2 cellular contexts compared by ENCODE assay signal in the genomic region with DNA sequence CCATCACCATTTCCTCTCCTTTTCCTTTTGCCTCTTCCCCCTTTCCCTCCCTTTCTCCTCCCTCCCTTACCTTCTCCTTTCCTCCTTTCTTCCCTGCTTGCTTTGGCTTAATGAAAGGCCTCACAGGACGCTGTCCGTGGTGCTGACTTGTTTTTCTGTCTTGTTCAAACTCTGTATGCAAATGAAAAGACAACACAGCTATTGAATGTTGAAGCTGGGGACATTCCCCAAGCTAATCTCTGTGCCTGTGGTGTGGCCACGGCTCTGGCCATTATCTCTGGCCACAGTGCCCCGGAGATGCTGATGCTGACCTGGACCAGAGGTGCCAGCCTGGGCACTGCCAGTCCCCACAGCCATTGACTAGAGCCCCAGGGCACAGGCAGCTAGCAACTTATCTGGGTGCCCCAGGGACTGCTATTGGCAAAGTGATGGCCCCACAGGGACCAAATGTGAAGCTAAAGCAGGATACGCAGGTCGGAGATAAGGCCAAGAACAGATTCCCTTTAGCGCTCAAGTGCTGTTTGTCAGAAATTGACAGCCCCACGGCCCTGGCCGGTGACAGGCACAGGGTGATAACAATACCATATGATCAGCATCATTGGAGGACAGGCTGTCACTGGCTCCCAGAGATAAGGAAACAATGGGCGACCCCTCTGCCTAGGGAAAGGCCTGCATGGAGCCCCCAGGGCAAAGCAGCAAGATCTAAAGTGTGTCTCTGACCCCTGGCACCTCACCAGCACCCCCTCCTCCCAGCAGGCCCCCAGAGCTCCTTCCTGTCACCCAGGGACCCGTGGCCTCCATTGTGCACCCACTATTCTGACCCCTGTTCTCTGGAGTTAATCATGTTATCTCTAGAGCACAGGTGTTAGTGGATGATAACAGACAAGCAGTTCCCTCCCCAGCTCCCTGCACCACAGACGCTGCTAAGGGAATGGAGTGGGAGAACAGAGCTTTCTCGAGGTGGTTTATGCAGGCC.
TF ChIP-seq lines count a peak whose summit lies in the region.

No MANE protein-coding gene starts in this region.

TF ChIP-seq in K562, 482 proteins besides CTCF, POLR2A, EP300 and RAD21 (continued from another document and continues in another):
- TF ChIP-seq FOXP4 (CRISPR knock-in tag; IDR thresholded peaks at IDR 0.05; ENCODE audit: borderline replicate concordance), result 0 out of 2 replicates have a peak, but pooled peaks have one; percentile 37
- TF ChIP-seq CREM (IDR thresholded peaks at IDR 0.05; ENCODE audit: low read depth), result peak; percentile 31; the same call in 1 of the 2 replicates
- TF ChIP-seq KDM1A (IDR thresholded peaks at IDR 0.05), result peak; percentile 89 to 90
- TF ChIP-seq PRPF4 (IDR thresholded peaks at IDR 0.05; ENCODE audit: insufficient read depth, low read depth, low read length, poor library complexity, severe bottlenecking), result no peak
- TF ChIP-seq ZNF224 (CRISPR knock-in tag; IDR thresholded peaks at IDR 0.05), result no peak
- TF ChIP-seq, protein P1, sequence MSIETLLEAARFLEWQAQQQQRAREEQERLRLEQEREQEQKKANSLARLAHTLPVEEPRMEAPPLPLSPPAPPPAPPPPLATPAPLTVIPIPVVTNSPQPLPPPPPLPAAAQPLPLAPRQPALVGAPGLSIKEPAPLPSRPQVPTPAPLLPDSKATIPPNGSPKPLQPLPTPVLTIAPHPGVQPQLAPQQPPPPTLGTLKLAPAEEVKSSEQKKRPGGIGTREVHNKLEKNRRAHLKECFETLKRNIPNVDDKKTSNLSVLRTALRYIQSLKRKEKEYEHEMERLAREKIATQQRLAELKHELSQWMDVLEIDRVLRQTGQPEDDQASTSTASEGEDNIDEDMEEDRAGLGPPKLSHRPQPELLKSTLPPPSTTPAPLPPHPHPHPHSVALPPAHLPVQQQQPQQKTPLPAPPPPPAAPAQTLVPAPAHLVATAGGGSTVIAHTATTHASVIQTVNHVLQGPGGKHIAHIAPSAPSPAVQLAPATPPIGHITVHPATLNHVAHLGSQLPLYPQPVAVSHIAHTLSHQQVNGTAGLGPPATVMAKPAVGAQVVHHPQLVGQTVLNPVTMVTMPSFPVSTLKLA (conservative IDR thresholded peaks at IDR 0.05), result no peak
- TF ChIP-seq NFIC (IDR thresholded peaks at IDR 0.05), result peak; percentile 85
- TF ChIP-seq XRCC4 (IDR thresholded peaks at IDR 0.05; ENCODE audit: extremely low read depth, insufficient read depth, insufficient read length), result no peak
- TF ChIP-seq, protein P2, sequence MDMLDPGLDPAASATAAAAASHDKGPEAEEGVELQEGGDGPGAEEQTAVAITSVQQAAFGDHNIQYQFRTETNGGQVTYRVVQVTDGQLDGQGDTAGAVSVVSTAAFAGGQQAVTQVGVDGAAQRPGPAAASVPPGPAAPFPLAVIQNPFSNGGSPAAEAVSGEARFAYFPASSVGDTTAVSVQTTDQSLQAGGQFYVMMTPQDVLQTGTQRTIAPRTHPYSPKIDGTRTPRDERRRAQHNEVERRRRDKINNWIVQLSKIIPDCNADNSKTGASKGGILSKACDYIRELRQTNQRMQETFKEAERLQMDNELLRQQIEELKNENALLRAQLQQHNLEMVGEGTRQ (CRISPR knock-in tag; IDR thresholded peaks at IDR 0.05), result peak; percentile 38; the same call in 1 of the 2 replicates
- no peak for TF ChIP-seq RUNX1 (IDR thresholded peaks at IDR 0.05; ENCODE audit: low read depth)
- no peak for TF ChIP-seq L3MBTL2 (IDR thresholded peaks at IDR 0.05)
- no peak for TF ChIP-seq HLTF (IDR thresholded peaks at IDR 0.05)
- TF ChIP-seq HNRNPH1 (optimal IDR thresholded peaks at IDR 0.05; ENCODE audit: low read depth, low read length), result no peak
- no peak for TF ChIP-seq YBX1 (IDR thresholded peaks at IDR 0.05)
- TF ChIP-seq HDAC6 (IDR thresholded peaks at IDR 0.05; ENCODE audit: low read depth, low read length), result no peak
- no peak for TF ChIP-seq SIX5 (IDR thresholded peaks at IDR 0.05; ENCODE audit: borderline replicate concordance in 1 of 2, insufficient read depth in 1 of 2, low read depth in 1 of 2, low read length in 2 of 2)
- no peak for TF ChIP-seq ZNF124 (CRISPR knock-in tag; IDR thresholded peaks at IDR 0.05)
- no peak for TF ChIP-seq TSC22D4 (tag; IDR thresholded peaks at IDR 0.05)
- no peak for TF ChIP-seq PRDM10 (IDR thresholded peaks at IDR 0.05; ENCODE audit: partially characterized antibody)
- peak; percentile 70; the same call in 1 of the 2 replicates for TF ChIP-seq PHB2 (IDR thresholded peaks at IDR 0.05; ENCODE audit: low read depth)
- no peak for TF ChIP-seq PCBP2 (IDR thresholded peaks at IDR 0.05; ENCODE audit: low read depth, low read length, poor library complexity, severe bottlenecking)
- TF ChIP-seq DNMT1 (IDR thresholded peaks at IDR 0.05), result no peak
- peak; percentile 99 for TF ChIP-seq MIER1 (IDR thresholded peaks at IDR 0.05; ENCODE audit: low read depth)

TF ChIP-seq in HepG2, 621 proteins besides CTCF, POLR2A, EP300 and RAD21 (continued from another document and continues in another):
- no peak for TF ChIP-seq ZNF407 (CRISPR knock-in tag; IDR thresholded peaks at IDR 0.05; ENCODE audit: not compliant biosample characterization)
- TF ChIP-seq HIC2 (CRISPR knock-in tag; IDR thresholded peaks at IDR 0.05; ENCODE audit: low read depth), result no peak
- TF ChIP-seq CEBPG (CRISPR knock-in tag; IDR thresholded peaks at IDR 0.05), result 0 out of 2 replicates have a peak, but pooled peaks have one; percentile 36
- 0 out of 2 replicates have a peak, but pooled peaks have one; percentile 2 for TF ChIP-seq ZNF75D (CRISPR knock-in tag; IDR thresholded peaks at IDR 0.05; ENCODE audit: borderline replicate concordance)
- TF ChIP-seq MLXIP (CRISPR knock-in tag; IDR thresholded peaks at IDR 0.05; ENCODE audit: borderline replicate concordance), result no peak
- no peak for TF ChIP-seq ELK4 (CRISPR knock-in tag; IDR thresholded peaks at IDR 0.05; ENCODE audit: borderline replicate concordance)
- TF ChIP-seq SALL2 (CRISPR knock-in tag; IDR thresholded peaks at IDR 0.05), result no peak; the same call in 1 of the 2 replicates
- TF ChIP-seq MAFK (conservative IDR thresholded peaks at IDR 0.05 in 1 of 2, IDR thresholded peaks at IDR 0.05 in 1 of 2; ENCODE audit: low read length in 2 of 2), result no peak
- peak; percentile 93 for TF ChIP-seq HOXA5 (CRISPR knock-in tag; IDR thresholded peaks at IDR 0.05)
- no peak; the same call in 1 of the 2 replicates for TF ChIP-seq NFKB2 (CRISPR knock-in tag; IDR thresholded peaks at IDR 0.05; ENCODE audit: borderline replicate concordance)
- 0 out of 2 replicates have a peak, but pooled peaks have one; percentile 89 for TF ChIP-seq ZNF749 (CRISPR knock-in tag; IDR thresholded peaks at IDR 0.05; ENCODE audit: borderline replicate concordance)
- no peak for TF ChIP-seq NR2F2 (IDR thresholded peaks at IDR 0.05; ENCODE audit: borderline replicate concordance, low read depth)
- TF ChIP-seq NRL (CRISPR knock-in tag; IDR thresholded peaks at IDR 0.05; ENCODE audit: borderline replicate concordance), result no peak
- no peak for TF ChIP-seq NR3C1 (CRISPR knock-in tag; IDR thresholded peaks at IDR 0.05)
- peak; percentile 22; the same call in 1 of the 2 replicates for TF ChIP-seq ZBTB10 (CRISPR knock-in tag; IDR thresholded peaks at IDR 0.05; ENCODE audit: borderline replicate concordance)
- TF ChIP-seq MXD4 (CRISPR knock-in tag; IDR thresholded peaks at IDR 0.05), result peak; percentile 79; the same call in 1 of the 2 replicates
